Comparison of ENCODE assay signal across 8 cellular contexts in the genomic region with DNA sequence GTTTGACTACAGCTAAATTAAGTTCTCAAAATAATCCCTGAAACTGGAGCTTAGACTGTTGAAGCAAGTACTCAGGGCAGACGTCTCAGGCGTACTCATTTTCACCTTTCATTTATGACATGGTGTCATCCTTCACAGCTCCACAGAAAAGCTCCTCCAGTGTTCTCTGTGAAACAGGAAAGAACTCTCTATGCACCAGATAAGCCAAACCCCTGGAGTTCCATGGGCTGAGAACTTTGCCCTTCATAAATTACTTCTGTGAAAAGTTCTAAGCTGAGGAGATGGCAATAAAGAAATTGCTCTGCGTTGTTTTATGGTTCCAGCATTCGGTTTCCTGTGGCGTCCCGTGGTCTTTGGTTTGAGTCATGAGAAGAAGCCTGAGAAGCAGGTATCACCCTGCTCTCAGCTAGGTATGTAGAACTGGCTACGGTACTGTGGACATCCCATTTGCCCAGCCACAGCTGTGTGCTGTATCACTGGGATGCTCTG. TPM values are rescaled to one million over a fixed set of nuclear protein-coding genes. Genes with fewer than 3 reads are reported as not detected.
DNase-seq lines count a peak whose midpoint lies in the region; ATAC-seq and TF ChIP-seq lines count a peak whose summit lies in the region.

No MANE protein-coding gene starts in this region.

- peak; percentile 54 for ATAC-seq in GM18505 (IDR thresholded peaks at IDR 0.05; ENCODE audit: unreplicated experiment)
- ATAC-seq in HG02759 (IDR thresholded peaks at IDR 0.05; ENCODE audit: unreplicated experiment), result peak; percentile 52
- ATAC-seq in mucosa of descending colon, result peak; percentile 95
- no peak for ATAC-seq in sciatic nerve

- no peak for TF ChIP-seq POLR2A in GM18505 (IDR thresholded peaks at IDR 0.05; ENCODE audit: borderline replicate concordance, extremely low read depth, insufficient read depth, insufficient read length)

- no peaks in the 10 kb centered on the region for H3K36me3 ChIP-seq in mucosa of descending colon (ENCODE audit: low read depth)

- H3K4me3 ChIP-seq in mucosa of descending colon, result no peak overlapping the region

- no peak for TF ChIP-seq CTCF in mucosa of descending colon (IDR thresholded peaks at IDR 0.05)

- intact Hi-C loops in mucosa of descending colon (cut with DNase I, micrococcal nuclease) (no loop called here), sciatic nerve (cut with DNase I) (no loop called here)

- DNase-seq in activated CD4-positive, alpha-beta T cell treated with anti-CD3 and anti-CD28 coated beads, Interleukin-2, amount 50 U/mL, for 48 hours, result peak; percentile 31 to 52
- peak; percentile 61 to 77 (median 65) for DNase-seq in mucosa of descending colon
- no peak for DNase-seq in NCI-H1694 (lab: John Stamatoyannopoulos, UW)
- no peak for DNase-seq in NCI-H1105 treated with DMSO at 0.1 percent for 48 hours (lab: John Stamatoyannopoulos, UW)
- DNase-seq in retina, result no peak
- no peak for DNase-seq in sciatic nerve (ENCODE audit: low spot score)

- peaks cover 19% of the 10 kb centered on the region for H3K4me1 ChIP-seq in mucosa of descending colon (ENCODE audit: low read depth)

- H3K9me3 ChIP-seq in mucosa of descending colon, result no peaks in the 10 kb centered on the region

RNA-seq across cellular contexts. Expression of a gene that starts 20.2 kb away (rescaled TPM):
- total RNA-seq in mucosa of descending colon, result 10 to 100 TPM; 64.9 to 85.9 (median 74.7) TPM
- total RNA-seq in sciatic nerve, result 50.6 TPM

Comparison
In these comparisons a context has a peak if more than half of its experiments do, and no peak if none do; other contexts are left out.
1. DNase-seq: peak in activated CD4-positive, alpha-beta T cell treated with anti-CD3 and anti-CD28 coated beads, Interleukin-2, amount 50 U/mL, for 48 hours (2 of 2) and mucosa of descending colon (3 of 3); none in NCI-H1694 (single experiment), NCI-H1105 treated with DMSO at 0.1 percent for 48 hours (single experiment), retina (single experiment) and sciatic nerve (single experiment).